3 cellular contexts compared by ENCODE assay signal in genomic region chr1:155596864-155597263, GRCh38.
TF ChIP-seq lines count a peak whose summit lies in the region.

No MANE protein-coding gene starts in this region.

TF ChIP-seq in HEK293, 187 proteins besides CTCF, POLR2A, EP300 and RAD21:
- TF ChIP-seq ZBTB44 (tag by site-specific recombination; IDR thresholded peaks at IDR 0.05) (no peak), ZXDB (tag by site-specific recombination; IDR thresholded peaks at IDR 0.05) (no peak), ZNF121 (tag by site-specific recombination; IDR thresholded peaks at IDR 0.05) (peak; percentile 55; the same call in 1 of the 2 replicates)
- TF ChIP-seq, protein P1, sequence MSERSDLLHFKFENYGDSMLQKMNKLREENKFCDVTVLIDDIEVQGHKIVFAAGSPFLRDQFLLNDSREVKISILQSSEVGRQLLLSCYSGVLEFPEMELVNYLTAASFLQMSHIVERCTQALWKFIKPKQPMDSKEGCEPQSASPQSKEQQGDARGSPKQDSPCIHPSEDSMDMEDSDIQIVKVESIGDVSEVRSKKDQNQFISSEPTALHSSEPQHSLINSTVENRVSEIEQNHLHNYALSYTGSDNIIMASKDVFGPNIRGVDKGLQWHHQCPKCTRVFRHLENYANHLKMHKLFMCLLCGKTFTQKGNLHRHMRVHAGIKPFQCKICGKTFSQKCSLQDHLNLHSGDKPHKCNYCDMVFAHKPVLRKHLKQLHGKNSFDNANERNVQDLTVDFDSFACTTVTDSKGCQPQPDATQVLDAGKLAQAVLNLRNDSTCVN (tag by site-specific recombination; optimal IDR thresholded peaks at IDR 0.05): no peak
TF ChIP-seq in HEK293: peak in this region for 1.

TF ChIP-seq in K562, 482 proteins besides CTCF, POLR2A, EP300 and RAD21:
- TF ChIP-seq ZNF121 (CRISPR knock-in tag; conservative IDR thresholded peaks at IDR 0.05) (peak; percentile 70), SRSF1 (IDR thresholded peaks at IDR 0.05; ENCODE audit: low read depth, low read length) (no peak), ZNF408 (CRISPR knock-in tag; IDR thresholded peaks at IDR 0.05; ENCODE audit: low read depth) (no peak), ELF4 (CRISPR knock-in tag; IDR thresholded peaks at IDR 0.05) (no peak), POLR2H (tag; IDR thresholded peaks at IDR 0.05; ENCODE audit: low read depth) (no peak), ZNF280B (CRISPR knock-in tag; IDR thresholded peaks at IDR 0.05) (no peak), BCL6 (CRISPR knock-in tag; IDR thresholded peaks at IDR 0.05) (no peak)

TF ChIP-seq in HEK293T, 16 proteins besides CTCF, POLR2A, EP300 and RAD21:
- TF ChIP-seq HDGF (IDR thresholded peaks at IDR 0.05; ENCODE audit: borderline replicate concordance) (no peak), FOXM1 (IDR thresholded peaks at IDR 0.05; ENCODE audit: borderline replicate concordance) (no peak), FOXA1 (IDR thresholded peaks at IDR 0.05) (no peak)
